11 cellular contexts compared by ENCODE assay signal in genomic region chr12:122094735-122095561, GRCh38. TPM values are rescaled to one million over a fixed set of nuclear protein-coding genes. Genes with fewer than 3 reads are reported as not detected.
DNase-seq lines count a peak whose midpoint lies in the region; ATAC-seq, FAIRE-seq and TF ChIP-seq lines count a peak whose summit lies in the region.
"Had no signal": no experiment of that assay in that cellular context is flagged by ENCODE, and none has a peak within 500 bp of the region (broad histone marks: within the 10 kb centered on the region; RNA-seq: fewer than 3 reads in every experiment).

No MANE protein-coding gene starts in this region.

- no peak for TF ChIP-seq EP300 in GM12878 (IDR thresholded peaks at IDR 0.05; ENCODE audit: borderline replicate concordance in 1 of 2, control insufficient read depth in 1 of 2, low read depth in 2 of 2, low read length in 2 of 2)

- peaks cover 58% of the 10 kb centered on the region for H3K4me1 Mint-ChIP-seq in activated naive CD4-positive, alpha-beta T cell treated with anti-CD3 and anti-CD28 coated beads for 36 hours (ENCODE audit: low read depth)

- SMC1A ChIA-PET in GM12878 (lab: Charles Lee; ENCODE audit: uncharacterized antibody, unreplicated experiment): interaction anchor here (0.6 to 0.8 kb wide), 2 partner anchors 12 to 28 kb away, joined by 3 read pairs; no protein-coding TSS in a partner anchor

- H3K14ac ChIP-seq in IMR-90 (replicated peaks; ENCODE audit: low read depth, low read length): peak overlapping the region; percentile 91

- dilution Hi-C loops in IMR-90 (cut with HindIII; ENCODE audit: low sequenced_read_pairs, unreplicated experiment): no loop called here

- H2BK120ac ChIP-seq in IMR-90 (ENCODE audit: low read depth, low read length): peak overlapping the region; percentile 66

- H3K4me1 ChIP-seq in BLaER1 (peaks cover 99% of the 10 kb centered on the region), IMR-90 (ENCODE audit: control insufficient read depth, insufficient read depth, low read length) (peaks cover 52% of the 10 kb centered on the region), GM12878 (ENCODE audit: control insufficient read depth, insufficient read depth, low read length) (peaks cover 7% of the 10 kb centered on the region), mucosa of rectum (ENCODE audit: control insufficient read depth in 2 of 2, insufficient read depth in 2 of 2, low read length in 2 of 2) (peaks cover 63 to 88% of the 10 kb centered on the region in 2 donors)

- H2BK20ac ChIP-seq in IMR-90 (ENCODE audit: low read depth, low read length): peak overlapping the region; percentile 50; the same call in 1 of the 2 replicates

- H3K4me2 ChIP-seq in BLaER1 (peak overlapping the region; percentile 45), IMR-90 (ENCODE audit: low read depth, low read length) (no peak overlapping the region), GM12878 (ENCODE audit: control insufficient read depth, insufficient read depth) (no peak overlapping the region)

- in situ Hi-C loops in IMR-90 (cut with MboI; ENCODE audit: low sequenced_read_pairs) (no loop called here), GM12878 (cut with MboI) (no loop called here)

- no peaks in the 10 kb centered on the region for H3K27me3 ChIP-seq in BLaER1
- no peaks in the 10 kb centered on the region for H3K27me3 ChIP-seq in IMR-90 (ENCODE audit: control insufficient read depth, insufficient read depth, low read length)
- H3K27me3 ChIP-seq in GM12878 (replicated peaks in 1 of 2; ENCODE audit: control insufficient read depth in 2 of 2, insufficient read depth in 2 of 2, low read length in 1 of 2): no peaks in the 10 kb centered on the region
- no peaks in the 10 kb centered on the region for H3K27me3 ChIP-seq in mucosa of rectum (ENCODE audit: control insufficient read depth in 2 of 2, insufficient read depth in 2 of 2, low read length in 2 of 2)
- H3K27me3 ChIP-seq: adrenal gland had no signal

- no peak overlapping the region for H3K9ac ChIP-seq in BLaER1
- H3K9ac ChIP-seq in IMR-90 (ENCODE audit: low read depth, low read length): no peak overlapping the region
- H3K9ac ChIP-seq in GM12878 (ENCODE audit: control insufficient read depth, insufficient read depth, low read length): no peak overlapping the region
- H3K9ac ChIP-seq in mucosa of rectum (ENCODE audit: low read depth in 1 of 2, low read length in 2 of 2): peak overlapping the region in 1 of 2 donors; percentile 16

- BruUV-seq in IMR-90 (replicated peaks; lab: Mats Ljungman, UMichigan) (no TSS peak), GM12878 (replicated peaks; lab: Mats Ljungman, UMichigan) (no TSS peak)

- H3K9me3 ChIP-seq in BLaER1: no peaks in the 10 kb centered on the region
- H3K9me3 ChIP-seq in IMR-90 (ENCODE audit: control insufficient read depth, insufficient read depth, low read length): no peaks in the 10 kb centered on the region
- H3K9me3 ChIP-seq in GM12878 (replicated peaks; ENCODE audit: control insufficient read depth, insufficient read depth, low read length): no peaks in the 10 kb centered on the region; the same call in 2 of the 3 replicates
- H3K9me3 ChIP-seq in mucosa of rectum (ENCODE audit: control insufficient read depth in 2 of 2, low read length in 2 of 2): no peaks in the 10 kb centered on the region
- H3K9me3 ChIP-seq: adrenal gland had no signal

- no peaks in the 10 kb centered on the region for H3K27me3 Mint-ChIP-seq in activated naive CD4-positive, alpha-beta T cell treated with anti-CD3 and anti-CD28 coated beads for 36 hours (ENCODE audit: low read depth)

- peak overlapping the region; percentile 95 for H2BK5ac ChIP-seq in IMR-90 (ENCODE audit: low read depth, low read length, poor library complexity, severe bottlenecking)

- TF ChIP-seq CTCF in IMR-90 (conservative IDR thresholded peaks at IDR 0.05; ENCODE audit: low read depth, low read length) (no peak), GM12878 (IDR thresholded peaks at IDR 0.05 in 2 of 3, conservative IDR thresholded peaks at IDR 0.05 in 1 of 3; ENCODE audit: control insufficient read depth in 2 of 3, extremely low read depth in 1 of 3, insufficient read depth in 1 of 3, low read depth in 3 of 3, low read length in 3 of 3) (no peak)

- no peaks in the 10 kb centered on the region for H3K9me3 Mint-ChIP-seq in activated naive CD4-positive, alpha-beta T cell treated with anti-CD3 and anti-CD28 coated beads for 36 hours

- no peak overlapping the region for H3K4me3 Mint-ChIP-seq in activated naive CD4-positive, alpha-beta T cell treated with anti-CD3 and anti-CD28 coated beads for 36 hours

- H3K79me2 ChIP-seq in GM12878 (ENCODE audit: control insufficient read depth, insufficient read depth, low read length): no peaks in the 10 kb centered on the region; the same call in 1 of the 2 replicates

- intact Hi-C loops in IMR-90 (cut with micrococcal nuclease): no loop called here
- intact Hi-C loops in GM12878 (cut with micrococcal nuclease; ENCODE audit: unreplicated experiment): no loop called here
- intact Hi-C loops in activated naive CD4-positive, alpha-beta T cell treated with anti-CD3 and anti-CD28 coated beads for 36 hours (cut with micrococcal nuclease): no loop called here

- H3K27ac Mint-ChIP-seq in activated naive CD4-positive, alpha-beta T cell treated with anti-CD3 and anti-CD28 coated beads for 36 hours: no peak overlapping the region

- peak overlapping the region; percentile 60 for H2AK9ac ChIP-seq in IMR-90 (replicated peaks; ENCODE audit: low read depth, low read length, poor library complexity)

- no peak for FAIRE-seq in GM12878 (lab: Jason Lieb, UNC)

- peak overlapping the region; percentile 80; the same call in 1 of the 2 replicates for H3K23ac ChIP-seq in IMR-90 (ENCODE audit: low read depth, low read length)

- CTCF ChIA-PET in IMR-90 (lab: Yijun Ruan, JAX): interaction anchor here (0.7 kb wide), 1 partner anchor 27 kb away, joined by 3 read pairs; no protein-coding TSS in a partner anchor
- CTCF ChIA-PET in GM12878 (lab: Yijun Ruan, JAX): interaction anchor here (0.6 to 1.8 kb wide), 3 partner anchors 14 to 167 kb away, joined by 3 to 4 read pairs (median 3); no protein-coding TSS in a partner anchor
- CTCF ChIA-PET in activated naive CD4-positive, alpha-beta T cell treated with anti-CD3 and anti-CD28 coated beads for 36 hours (lab: Charles Lee): interaction anchor here (0.7 to 1.2 kb wide), 2 partner anchors 9 to 14 kb away, joined by 3 to 4 read pairs; no protein-coding TSS in a partner anchor

- TF ChIP-seq RAD21 in IMR-90 (IDR thresholded peaks at IDR 0.05; ENCODE audit: low read length) (no peak), GM12878 (IDR thresholded peaks at IDR 0.05; ENCODE audit: insufficient read depth, low read depth, low read length) (no peak)

- peaks cover 61% of the 10 kb centered on the region for H3K9me1 ChIP-seq in IMR-90 (ENCODE audit: insufficient read depth, low read length)

- TF ChIP-seq POLR2A in IMR-90 (IDR thresholded peaks at IDR 0.05; ENCODE audit: low read depth, low read length): no peak
- no peak for TF ChIP-seq POLR2A in GM12878 (IDR thresholded peaks at IDR 0.05; ENCODE audit: low read depth, low read length)

- H2AFZ ChIP-seq in IMR-90 (replicated peaks; ENCODE audit: low read length, poor library complexity): peak overlapping the region; percentile 76
- H2AFZ ChIP-seq in GM12878 (ENCODE audit: control insufficient read depth, low read depth, low read length): no peak overlapping the region

- 98% methylated on average over 3 of the region's 10 CpGs; no CpG with 5 or more reads in 1 of the 2 experiments for WGBS in IMR-90 (ENCODE audit: extremely low coverage in 2 of 2, insufficient read length in 1 of 2), 2 experiments
- 92% methylated on average over 10 of the region's 10 CpGs for WGBS in GM12878 (ENCODE audit: insufficient coverage, insufficient replicate concordance, low lambda C conversion rate, missing lambda C conversion rate)

- peak overlapping the region; percentile 39 for H3K18ac ChIP-seq in IMR-90 (ENCODE audit: low read depth, low read length)

- H3K4me3 ChIP-seq in BLaER1: no peak overlapping the region
- no peak overlapping the region for H3K4me3 ChIP-seq in IMR-90 (ENCODE audit: insufficient read depth, low read depth, low read length)
- H3K4me3 ChIP-seq in GM12878: no peak overlapping the region
- no peak overlapping the region for H3K4me3 ChIP-seq in mucosa of rectum (ENCODE audit: low read length in 2 of 2)
- H3K4me3 ChIP-seq: adrenal gland had no signal

- ATAC-seq in IMR-90 (ENCODE audit: low read depth): no peak
- ATAC-seq in GM12878: no peak
- ATAC-seq: right cardiac atrium had no signal

- peak overlapping the region; percentile 47 for H3K27ac ChIP-seq in BLaER1
- peak overlapping the region; percentile 10; the same call in 1 of the 2 replicates for H3K27ac ChIP-seq in IMR-90 (ENCODE audit: insufficient read depth, low read length)
- no peak overlapping the region for H3K27ac ChIP-seq in GM12878 (ENCODE audit: control insufficient read depth, insufficient read depth)
- H3K27ac ChIP-seq in mucosa of rectum (ENCODE audit: low read depth in 2 of 2, low read length in 2 of 2): peak overlapping the region; percentile 68 to 73

- H4K5ac ChIP-seq in IMR-90 (ENCODE audit: low read depth, low read length): peak overlapping the region; percentile 28

- H3K36me3 Mint-ChIP-seq in activated naive CD4-positive, alpha-beta T cell treated with anti-CD3 and anti-CD28 coated beads for 36 hours (ENCODE audit: low read depth): peaks cover 2% of the 10 kb centered on the region

- peak overlapping the region; percentile 47; the same call in 1 of the 2 replicates for H4K91ac ChIP-seq in IMR-90 (ENCODE audit: insufficient read depth, low read depth, low read length)

- peak overlapping the region; percentile 80 for H3K4ac ChIP-seq in IMR-90 (ENCODE audit: low read depth, low read length)

- peaks cover 100% of the 10 kb centered on the region for H4K20me1 ChIP-seq in BLaER1
- H4K20me1 ChIP-seq in IMR-90 (ENCODE audit: insufficient read depth, low read length): peaks cover 81% of the 10 kb centered on the region
- H4K20me1 ChIP-seq in GM12878 (ENCODE audit: control insufficient read depth, insufficient read depth): no peaks in the 10 kb centered on the region

- H4K8ac ChIP-seq in IMR-90 (ENCODE audit: low read depth in 2 of 2, low read length in 2 of 2): peak overlapping the region in 1 of 2 experiments; percentile 69; a peak in 3 of 4 replicates

- peaks cover 27% of the 10 kb centered on the region; the same call in 1 of the 2 replicates for H3K36me3 ChIP-seq in BLaER1
- no peaks in the 10 kb centered on the region for H3K36me3 ChIP-seq in IMR-90 (ENCODE audit: control insufficient read depth, insufficient read depth, low read length)
- no peaks in the 10 kb centered on the region; a peak in 1 of 4 replicates for H3K36me3 ChIP-seq in GM12878 (ENCODE audit: control insufficient read depth in 2 of 2, insufficient read depth in 2 of 2, low read length in 1 of 2)
- H3K36me3 ChIP-seq in mucosa of rectum (ENCODE audit: control insufficient read depth in 2 of 2, insufficient read depth in 2 of 2, low read length in 2 of 2): peaks cover 0 to 5% of the 10 kb centered on the region in 2 donors
- H3K36me3 ChIP-seq: adrenal gland had no signal

- POLR2A ChIA-PET in IMR-90 (lab: Charles Lee; ENCODE audit: unreplicated experiment): no interaction called here
- POLR2A ChIA-PET in GM12878 (lab: Charles Lee): no interaction called here

- peaks cover 55 to 87% of the 10 kb centered on the region in 2 experiments for H3K79me1 ChIP-seq in IMR-90 (ENCODE audit: low read depth in 1 of 2, low read length in 2 of 2)

- no peak overlapping the region for H3K56ac ChIP-seq in IMR-90 (ENCODE audit: extremely low read depth, insufficient read depth, low read length)

- RAD21 ChIA-PET in GM12878 (lab: Charles Lee; ENCODE audit: unreplicated experiment): no interaction called here

- DNase-seq in IMR-90 (peak; percentile 53), GM12878 (ENCODE audit: low read depth, low spot score) (no peak), activated gamma-delta T cell treated with Interleukin-2 at 50 U/mL for 16 hours (no peak), hypothalamus (lab: John Stamatoyannopoulos, UW) (no peak)
- no peak for DNase-seq in stimulated activated naive CD4-positive, alpha-beta T cell treated with Interleukin-2 at 50 U/mL for 16 hours (lab: John Stamatoyannopoulos, UW)
- no peak for DNase-seq in activated naive CD4-positive, alpha-beta T cell treated with anti-CD3 and anti-CD28 coated beads for 36 hours
- DNase-seq: SHP77 had no signal

- peak overlapping the region; percentile 40; the same call in 2 of the 3 replicates for H2BK15ac ChIP-seq in IMR-90 (ENCODE audit: low read depth, low read length)

- peak overlapping the region; percentile 99 for H2AK5ac ChIP-seq in IMR-90 (ENCODE audit: low read depth, low read length)

RNA-seq across cellular contexts. Expression of gene MLXIP, which starts 16.4 kb away (rescaled TPM):
- total RNA-seq in IMR-90 (2012; rRNA removed) (2.7 and 3.1 TPM in 2 replicates), GM12878 (2014; rRNA removed) (5.4 and 7.9 TPM in 2 replicates), GM12878 (2014; rRNA removed; fragmentation: Illumina TruSeq; extraction: Trizol) (8.9 and 9.7 TPM in 2 replicates), GM12878 (2021) (23.7 and 24.9 TPM in 2 replicates)
- polyA plus RNA-seq in IMR-90 (2012; rRNA removed) (9.5 and 10.8 TPM in 2 replicates), GM12878 (2011; rRNA removed) (1.0 and 1.9 TPM in 2 replicates), GM12878 (2014; fragmentation: Illumina TruSeq; extraction: Trizol) (7.5 and 12.1 TPM in 2 replicates), GM12878 (2014; fragmentation: Nextera tagmentation; extraction: Ambion mirVana) (1 to 10 TPM; 1.1 to 1.2 TPM), GM12878 (2014; rRNA removed) (12.5 and 15.1 TPM in 2 replicates), GM12878 (2016; fragmentation: Nextera tagmentation; extraction: Ambion mirVana) (1 to 10 TPM; 4.7 to 6.2 TPM)
- 5.9 and 8.8 TPM in 2 replicates for polyA plus RNA-seq in IMR-90 (2012; cell fraction: cytosol; rRNA removed)
- polyA plus RNA-seq in IMR-90 (2012; cell fraction: nucleus; rRNA removed; ENCODE audit: low replicate concordance): 29.1 and 35.2 TPM in 2 replicates
- 28.2 and 30.8 TPM in 2 replicates for total RNA-seq in GM12878 (2013; cell fraction: nucleolus; rRNA removed)
- polyA plus RNA-seq in GM12878 (2011; ENCODE audit: low read depth): 3.2 TPM
- polyA plus RNA-seq in GM12878 (2011; cell fraction: cytosol; rRNA removed): 1.7 and 2.1 TPM in 2 replicates
- 9.5 and 15.5 TPM in 2 replicates for polyA plus RNA-seq in GM12878 (2011; cell fraction: nucleus; rRNA removed)
- 6.3 and 7.2 TPM in 2 replicates for polyA plus RNA-seq in GM12878 (2012)
- polyA minus RNA-seq in GM12878 (2011; rRNA and poly(A)+ RNA removed): 3.4 and 4.9 TPM in 2 replicates
- polyA minus RNA-seq in GM12878 (2011; cell fraction: cytosol; rRNA and poly(A)+ RNA removed): 4.1 and 5.2 TPM in 2 replicates
- 7.6 and 8.1 TPM in 2 replicates for polyA minus RNA-seq in GM12878 (2011; cell fraction: nucleus; rRNA and poly(A)+ RNA removed)
- 10 to 100 TPM; 18.8 to 22.0 TPM for total RNA-seq in activated naive CD4-positive, alpha-beta T cell treated with anti-CD3 and anti-CD28 coated beads for 36 hours
